Comparison of ENCODE assay signal across 1 cellular context in genomic region chr11:2883717-2884423, GRCh38.
TF ChIP-seq lines count a peak whose summit lies in the region.

No MANE protein-coding gene starts in this region.

TF ChIP-seq in liver, 16 proteins besides CTCF, POLR2A, EP300 and RAD21 (continued from another document):
- TF ChIP-seq HNF4A (conservative IDR thresholded peaks at IDR 0.05), result no peak
- no peak for TF ChIP-seq FOXA2 (IDR thresholded peaks at IDR 0.05)
- TF ChIP-seq, protein P1, sequence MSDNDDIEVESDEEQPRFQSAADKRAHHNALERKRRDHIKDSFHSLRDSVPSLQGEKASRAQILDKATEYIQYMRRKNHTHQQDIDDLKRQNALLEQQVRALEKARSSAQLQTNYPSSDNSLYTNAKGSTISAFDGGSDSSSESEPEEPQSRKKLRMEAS (IDR thresholded peaks at IDR 0.05), result no peak
- TF ChIP-seq RXRA (IDR thresholded peaks at IDR 0.05), result no peak
- no peak for TF ChIP-seq SP1 (IDR thresholded peaks at IDR 0.05)
- no peak for TF ChIP-seq TAF1 (conservative IDR thresholded peaks at IDR 0.05)
- TF ChIP-seq GABPA (IDR thresholded peaks at IDR 0.05 in 1 of 2, conservative IDR thresholded peaks at IDR 0.05 in 1 of 2), result no peak
- TF ChIP-seq JUND (IDR thresholded peaks at IDR 0.05), result no peak
- TF ChIP-seq YY1 (IDR thresholded peaks at IDR 0.05), result no peak
- TF ChIP-seq, protein P2, sequence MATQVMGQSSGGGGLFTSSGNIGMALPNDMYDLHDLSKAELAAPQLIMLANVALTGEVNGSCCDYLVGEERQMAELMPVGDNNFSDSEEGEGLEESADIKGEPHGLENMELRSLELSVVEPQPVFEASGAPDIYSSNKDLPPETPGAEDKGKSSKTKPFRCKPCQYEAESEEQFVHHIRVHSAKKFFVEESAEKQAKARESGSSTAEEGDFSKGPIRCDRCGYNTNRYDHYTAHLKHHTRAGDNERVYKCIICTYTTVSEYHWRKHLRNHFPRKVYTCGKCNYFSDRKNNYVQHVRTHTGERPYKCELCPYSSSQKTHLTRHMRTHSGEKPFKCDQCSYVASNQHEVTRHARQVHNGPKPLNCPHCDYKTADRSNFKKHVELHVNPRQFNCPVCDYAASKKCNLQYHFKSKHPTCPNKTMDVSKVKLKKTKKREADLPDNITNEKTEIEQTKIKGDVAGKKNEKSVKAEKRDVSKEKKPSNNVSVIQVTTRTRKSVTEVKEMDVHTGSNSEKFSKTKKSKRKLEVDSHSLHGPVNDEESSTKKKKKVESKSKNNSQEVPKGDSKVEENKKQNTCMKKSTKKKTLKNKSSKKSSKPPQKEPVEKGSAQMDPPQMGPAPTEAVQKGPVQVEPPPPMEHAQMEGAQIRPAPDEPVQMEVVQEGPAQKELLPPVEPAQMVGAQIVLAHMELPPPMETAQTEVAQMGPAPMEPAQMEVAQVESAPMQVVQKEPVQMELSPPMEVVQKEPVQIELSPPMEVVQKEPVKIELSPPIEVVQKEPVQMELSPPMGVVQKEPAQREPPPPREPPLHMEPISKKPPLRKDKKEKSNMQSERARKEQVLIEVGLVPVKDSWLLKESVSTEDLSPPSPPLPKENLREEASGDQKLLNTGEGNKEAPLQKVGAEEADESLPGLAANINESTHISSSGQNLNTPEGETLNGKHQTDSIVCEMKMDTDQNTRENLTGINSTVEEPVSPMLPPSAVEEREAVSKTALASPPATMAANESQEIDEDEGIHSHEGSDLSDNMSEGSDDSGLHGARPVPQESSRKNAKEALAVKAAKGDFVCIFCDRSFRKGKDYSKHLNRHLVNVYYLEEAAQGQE (IDR thresholded peaks at IDR 0.05), result no peak
- TF ChIP-seq FOXA1 (IDR thresholded peaks at IDR 0.05), result no peak
- no peak for TF ChIP-seq NR2F2 (IDR thresholded peaks at IDR 0.05)
- TF ChIP-seq, protein P3, sequence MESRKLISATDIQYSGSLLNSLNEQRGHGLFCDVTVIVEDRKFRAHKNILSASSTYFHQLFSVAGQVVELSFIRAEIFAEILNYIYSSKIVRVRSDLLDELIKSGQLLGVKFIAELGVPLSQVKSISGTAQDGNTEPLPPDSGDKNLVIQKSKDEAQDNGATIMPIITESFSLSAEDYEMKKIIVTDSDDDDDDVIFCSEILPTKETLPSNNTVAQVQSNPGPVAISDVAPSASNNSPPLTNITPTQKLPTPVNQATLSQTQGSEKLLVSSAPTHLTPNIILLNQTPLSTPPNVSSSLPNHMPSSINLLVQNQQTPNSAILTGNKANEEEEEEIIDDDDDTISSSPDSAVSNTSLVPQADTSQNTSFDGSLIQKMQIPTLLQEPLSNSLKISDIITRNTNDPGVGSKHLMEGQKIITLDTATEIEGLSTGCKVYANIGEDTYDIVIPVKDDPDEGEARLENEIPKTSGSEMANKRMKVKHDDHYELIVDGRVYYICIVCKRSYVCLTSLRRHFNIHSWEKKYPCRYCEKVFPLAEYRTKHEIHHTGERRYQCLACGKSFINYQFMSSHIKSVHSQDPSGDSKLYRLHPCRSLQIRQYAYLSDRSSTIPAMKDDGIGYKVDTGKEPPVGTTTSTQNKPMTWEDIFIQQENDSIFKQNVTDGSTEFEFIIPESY (IDR thresholded peaks at IDR 0.05), result no peak
